8 cellular contexts compared by ENCODE assay signal in genomic region chr5:79512692-79513518, GRCh38. TPM values are rescaled to one million over a fixed set of nuclear protein-coding genes. Genes with fewer than 3 reads are reported as not detected.
DNase-seq lines count a peak whose midpoint lies in the region; ATAC-seq and TF ChIP-seq lines count a peak whose summit lies in the region.

No MANE protein-coding gene starts in this region.

- H3K27me3 Mint-ChIP-seq in activated CD4-positive, alpha-beta memory T cell treated with anti-CD3 and anti-CD28 coated beads, Interleukin-2, amount 10 ng/mL, durations not matched to agents 7 days and 5 days: peaks cover 41% of the 10 kb centered on the region
- H3K27me3 Mint-ChIP-seq in progenitor cell of endocrine pancreas: no peaks in the 10 kb centered on the region

- no peaks in the 10 kb centered on the region for H3K9me3 Mint-ChIP-seq in activated CD4-positive, alpha-beta memory T cell treated with anti-CD3 and anti-CD28 coated beads, Interleukin-2, amount 10 ng/mL, durations not matched to agents 7 days and 5 days
- no peaks in the 10 kb centered on the region for H3K9me3 Mint-ChIP-seq in progenitor cell of endocrine pancreas (ENCODE audit: low read depth)

- H3K4me1 Mint-ChIP-seq in activated CD4-positive, alpha-beta memory T cell treated with anti-CD3 and anti-CD28 coated beads, Interleukin-2, amount 10 ng/mL, durations not matched to agents 7 days and 5 days: peaks cover 23% of the 10 kb centered on the region
- H3K4me1 Mint-ChIP-seq in progenitor cell of endocrine pancreas (ENCODE audit: low read depth): peaks cover 39% of the 10 kb centered on the region

- H3K27ac Mint-ChIP-seq in activated CD4-positive, alpha-beta memory T cell treated with anti-CD3 and anti-CD28 coated beads, Interleukin-2, amount 10 ng/mL, durations not matched to agents 7 days and 5 days: no peak overlapping the region
- peak overlapping the region; percentile 98 for H3K27ac Mint-ChIP-seq in progenitor cell of endocrine pancreas

- H3K27me3 ChIP-seq in HL-60 (ENCODE audit: insufficient read depth, poor library complexity, severe bottlenecking): peaks cover 2% of the 10 kb centered on the region

- DNase-seq in DMS53 treated with DMSO at 0.1 percent for 48 hours (lab: John Stamatoyannopoulos, UW; ENCODE audit: unreplicated experiment) (peak; percentile 31), HL-60 (ENCODE audit: low read depth in 1 of 2, low spot score in 1 of 2) (no peak), foreskin fibroblast (peak; percentile 11 to 55), progenitor cell of endocrine pancreas (ENCODE audit: low spot score, unreplicated experiment) (no peak), amniotic stem cell (lab: John Stamatoyannopoulos, UW) (no peak)
- DNase-seq in activated CD4-positive, alpha-beta memory T cell treated with anti-CD3 and anti-CD28 coated beads, Interleukin-2, amount 10 ng/mL, durations not matched to agents 7 days and 5 days: no peak
- no peak for DNase-seq in activated effector memory CD4-positive, alpha-beta T cell treated with Interleukin-2 at 50 U/mL for 16 hours

- CTCF ChIA-PET in activated CD4-positive, alpha-beta memory T cell treated with anti-CD3 and anti-CD28 coated beads, Interleukin-2, amount 10 ng/mL, durations not matched to agents 7 days and 5 days (lab: Charles Lee): interaction anchor here (1.2 to 1.3 kb wide), 2 partner anchors 13 to 571 kb away, joined by 3 read pairs; no protein-coding TSS in a partner anchor

- no peak for ATAC-seq in HG03025 (IDR thresholded peaks at IDR 0.05; ENCODE audit: low FRiP score, unreplicated experiment)

- no peak for TF ChIP-seq CTCF in HL-60 (IDR thresholded peaks at IDR 0.05; ENCODE audit: insufficient read depth, low read length)
- TF ChIP-seq CTCF in foreskin fibroblast (IDR thresholded peaks at IDR 0.05; ENCODE audit: low read depth, low read length): no peak
- no peak for TF ChIP-seq CTCF in progenitor cell of endocrine pancreas (IDR thresholded peaks at IDR 0.05; ENCODE audit: unreplicated experiment)

- POLR2A ChIA-PET in activated CD4-positive, alpha-beta memory T cell treated with anti-CD3 and anti-CD28 coated beads, Interleukin-2, amount 10 ng/mL, durations not matched to agents 7 days and 5 days (lab: Charles Lee): interaction anchor here (1.7 to 1.8 kb wide), 2 partner anchors 100 to 276 kb away, joined by 6 to 10 read pairs; partner anchors contain the start of genes JMY and TENT2

- H3K27ac ChIP-seq in HL-60 (replicated peaks): no peak overlapping the region

- H3K4me3 ChIP-seq in HL-60 (replicated peaks; ENCODE audit: insufficient read depth, low read length): peak overlapping the region; percentile 66
- peak overlapping the region; percentile 68 to 78 for H3K4me3 ChIP-seq in foreskin fibroblast (ENCODE audit: low read depth in 1 of 2, low read length in 2 of 2)

- H3K4me3 Mint-ChIP-seq in activated CD4-positive, alpha-beta memory T cell treated with anti-CD3 and anti-CD28 coated beads, Interleukin-2, amount 10 ng/mL, durations not matched to agents 7 days and 5 days: peak overlapping the region; percentile 61
- peak overlapping the region; percentile 90 for H3K4me3 Mint-ChIP-seq in progenitor cell of endocrine pancreas (ENCODE audit: low read depth)

- H3K36me3 Mint-ChIP-seq in activated CD4-positive, alpha-beta memory T cell treated with anti-CD3 and anti-CD28 coated beads, Interleukin-2, amount 10 ng/mL, durations not matched to agents 7 days and 5 days (ENCODE audit: low read depth): no peaks in the 10 kb centered on the region
- no peaks in the 10 kb centered on the region for H3K36me3 Mint-ChIP-seq in progenitor cell of endocrine pancreas (ENCODE audit: insufficient read depth)

RNA-seq across cellular contexts. Expression of gene HOMER1, which starts 1.0 kb away (rescaled TPM):
- 1 to 10 TPM; 1.2 to 1.9 TPM for total RNA-seq in activated CD4-positive, alpha-beta memory T cell treated with anti-CD3 and anti-CD28 coated beads, Interleukin-2, amount 10 ng/mL, durations not matched to agents 7 days and 5 days
- 22.3 and 29.3 TPM in 2 replicates for total RNA-seq in progenitor cell of endocrine pancreas

Comparison
In these comparisons a context has a peak if more than half of its experiments do, and no peak if none do; other contexts are left out.
1. DNase-seq: peak in DMS53 treated with DMSO at 0.1 percent for 48 hours (single experiment) and foreskin fibroblast (2 of 2); none in HL-60 (0 of 2), activated CD4-positive, alpha-beta memory T cell treated with anti-CD3 and anti-CD28 coated beads, Interleukin-2, amount 10 ng/mL, durations not matched to agents 7 days and 5 days (single experiment), progenitor cell of endocrine pancreas (single experiment), amniotic stem cell (single experiment) and activated effector memory CD4-positive, alpha-beta T cell treated with Interleukin-2 at 50 U/mL for 16 hours (single experiment).